ENCODE assay signal across 8 cellular contexts in the genomic region with DNA sequence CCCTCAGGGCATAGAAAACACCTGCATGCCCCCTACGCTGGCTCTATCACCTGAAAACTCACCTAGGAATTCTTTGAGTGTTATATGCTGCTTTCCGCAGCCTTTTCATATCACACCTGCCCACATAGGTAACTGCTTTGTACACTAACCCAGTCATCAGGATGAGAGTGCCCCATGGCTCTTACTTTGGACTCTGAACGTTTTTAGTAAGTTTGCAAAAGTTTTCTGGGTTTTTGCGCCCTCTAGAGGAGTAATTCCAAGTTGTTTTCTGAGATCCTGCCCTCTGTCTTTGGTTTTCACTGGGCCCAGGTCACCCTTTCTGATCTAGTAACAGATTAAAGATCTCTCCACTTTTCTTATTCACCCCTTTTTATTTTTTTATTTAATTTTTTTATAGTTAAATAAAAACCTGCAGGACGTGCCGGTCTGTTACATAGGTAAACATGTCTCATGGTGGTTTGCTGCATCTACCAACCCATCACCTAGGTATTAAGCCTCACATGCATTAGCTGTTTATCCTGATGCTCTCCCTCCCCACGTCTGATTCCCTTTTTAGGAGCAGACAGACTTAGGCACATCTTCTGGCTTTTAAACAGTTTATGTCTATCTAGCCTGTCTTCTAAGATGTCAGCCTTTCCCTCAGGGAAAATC.
DNase-seq lines count a peak whose midpoint lies in the region; ATAC-seq and TF ChIP-seq lines count a peak whose summit lies in the region.

No MANE protein-coding gene starts in this region.

- ATAC-seq in HG03095 (IDR thresholded peaks at IDR 0.05; ENCODE audit: unreplicated experiment) (peak; percentile 51), HG03196 (IDR thresholded peaks at IDR 0.05; ENCODE audit: unreplicated experiment) (no peak)

- no peak for DNase-seq in AG09309 (ENCODE audit: low read depth)
- peak; percentile 31 for DNase-seq in GM10266 (ENCODE audit: extremely low spot score)
- DNase-seq in epithelial cell of proximal tubule (ENCODE audit: low read depth): no peak
- no peak for DNase-seq in activated gamma-delta T cell (lab: John Stamatoyannopoulos, UW)

- no peaks in the 10 kb centered on the region for H3K9me2 ChIP-seq in OCI-LY1 (ENCODE audit: low read depth, low read length)

- H3F3A ChIP-seq in OCI-LY1 (ENCODE audit: insufficient read depth, low read length): no peaks in the 10 kb centered on the region

- H2AFZ ChIP-seq in OCI-LY1 (ENCODE audit: low read length) (no peak overlapping the region), parathyroid adenoma (no peak overlapping the region)

- H3K79me2 ChIP-seq in OCI-LY1 (ENCODE audit: insufficient read depth, low read length) (no peaks in the 10 kb centered on the region), parathyroid adenoma (no peaks in the 10 kb centered on the region)

- H3K9ac ChIP-seq in OCI-LY1 (ENCODE audit: low read length): no peak overlapping the region
- no peak overlapping the region for H3K9ac ChIP-seq in parathyroid adenoma

- no peaks in the 10 kb centered on the region for H3K9me3 ChIP-seq in OCI-LY1 (ENCODE audit: low read length)
- no peaks in the 10 kb centered on the region for H3K9me3 ChIP-seq in parathyroid adenoma (ENCODE audit: control insufficient read depth, low read length)

- H3K4me1 ChIP-seq in OCI-LY1 (ENCODE audit: insufficient read depth, low read length, severe bottlenecking) (no peaks in the 10 kb centered on the region), parathyroid adenoma (no peaks in the 10 kb centered on the region)

- H3K4me3 ChIP-seq in AG09309 (ENCODE audit: control insufficient read depth, low read depth, low read length) (no peak overlapping the region), OCI-LY1 (ENCODE audit: low read depth, low read length, poor library complexity, severe bottlenecking) (no peak overlapping the region), epithelial cell of proximal tubule (ENCODE audit: low read depth, low read length) (no peak overlapping the region), parathyroid adenoma (ENCODE audit: low read depth, low read length) (no peak overlapping the region)

- H3K36me3 ChIP-seq in OCI-LY1 (ENCODE audit: insufficient read depth, low read length) (no peaks in the 10 kb centered on the region), parathyroid adenoma (ENCODE audit: control insufficient read depth, insufficient read depth, low read length) (no peaks in the 10 kb centered on the region)

- H3K27me3 ChIP-seq in OCI-LY1 (ENCODE audit: insufficient read depth, low read length) (no peaks in the 10 kb centered on the region), parathyroid adenoma (ENCODE audit: control insufficient read depth, insufficient read depth, low read length) (no peaks in the 10 kb centered on the region)

- H3K27ac ChIP-seq in OCI-LY1 (ENCODE audit: low read depth, low read length, poor library complexity, severe bottlenecking) (no peak overlapping the region), parathyroid adenoma (no peak overlapping the region)

- H4K20me1 ChIP-seq in OCI-LY1 (ENCODE audit: insufficient read depth, low read length): no peaks in the 10 kb centered on the region

- peak; percentile 41 for TF ChIP-seq CTCF in AG09309 (IDR thresholded peaks at IDR 0.05; ENCODE audit: control insufficient read depth, insufficient read depth, low read depth, low read length, missing control alignments)
- TF ChIP-seq CTCF in GM10266 (IDR thresholded peaks at IDR 0.05; ENCODE audit: control insufficient read depth, insufficient read depth, low read depth, missing control alignments): peak; percentile 64
- peak; percentile 63 for TF ChIP-seq CTCF in OCI-LY1 (IDR thresholded peaks at IDR 0.05; ENCODE audit: low read length)
- TF ChIP-seq CTCF in epithelial cell of proximal tubule (conservative IDR thresholded peaks at IDR 0.05; ENCODE audit: low read depth, low read length): peak; percentile 77
- peak; percentile 11 for TF ChIP-seq CTCF in parathyroid adenoma (IDR thresholded peaks at IDR 0.05)

- H3K4me2 ChIP-seq in OCI-LY1 (ENCODE audit: low read length) (no peak overlapping the region), parathyroid adenoma (ENCODE audit: low read length) (no peak overlapping the region)

Comparison
In these comparisons a context has a peak if more than half of its experiments do, and no peak if none do; other contexts are left out.
1. CTCF ChIP-seq: peak in every context shown above with its lines; median percentile 77 in epithelial cell of proximal tubule; 64 in GM10266; 63 in OCI-LY1; 41 in AG09309; 11 in parathyroid adenoma.